2 cellular contexts compared by ENCODE assay signal in the genomic region with DNA sequence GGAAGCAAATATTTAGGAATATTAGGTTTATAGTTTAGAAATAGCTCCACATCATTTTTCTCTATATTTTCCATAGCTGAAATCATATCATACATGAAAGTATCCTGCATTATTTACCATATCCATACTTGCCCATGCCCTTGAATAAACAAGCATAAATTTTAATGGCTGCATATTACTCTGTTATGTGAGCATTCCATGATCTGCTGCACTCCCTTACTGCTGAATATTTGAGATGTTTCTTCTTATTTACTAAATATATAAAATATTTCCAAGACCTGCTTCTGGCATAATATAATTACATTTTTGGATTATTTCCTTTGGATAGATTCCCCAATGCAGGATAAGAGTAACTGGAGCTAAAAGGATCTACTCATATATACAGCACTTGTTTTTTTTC.
TF ChIP-seq lines count a peak whose summit lies in the region.

No MANE protein-coding gene starts in this region.

TF ChIP-seq in SK-N-SH, 30 proteins besides CTCF, POLR2A, EP300 and RAD21 (continued from another document):
- TF ChIP-seq, protein P1, sequence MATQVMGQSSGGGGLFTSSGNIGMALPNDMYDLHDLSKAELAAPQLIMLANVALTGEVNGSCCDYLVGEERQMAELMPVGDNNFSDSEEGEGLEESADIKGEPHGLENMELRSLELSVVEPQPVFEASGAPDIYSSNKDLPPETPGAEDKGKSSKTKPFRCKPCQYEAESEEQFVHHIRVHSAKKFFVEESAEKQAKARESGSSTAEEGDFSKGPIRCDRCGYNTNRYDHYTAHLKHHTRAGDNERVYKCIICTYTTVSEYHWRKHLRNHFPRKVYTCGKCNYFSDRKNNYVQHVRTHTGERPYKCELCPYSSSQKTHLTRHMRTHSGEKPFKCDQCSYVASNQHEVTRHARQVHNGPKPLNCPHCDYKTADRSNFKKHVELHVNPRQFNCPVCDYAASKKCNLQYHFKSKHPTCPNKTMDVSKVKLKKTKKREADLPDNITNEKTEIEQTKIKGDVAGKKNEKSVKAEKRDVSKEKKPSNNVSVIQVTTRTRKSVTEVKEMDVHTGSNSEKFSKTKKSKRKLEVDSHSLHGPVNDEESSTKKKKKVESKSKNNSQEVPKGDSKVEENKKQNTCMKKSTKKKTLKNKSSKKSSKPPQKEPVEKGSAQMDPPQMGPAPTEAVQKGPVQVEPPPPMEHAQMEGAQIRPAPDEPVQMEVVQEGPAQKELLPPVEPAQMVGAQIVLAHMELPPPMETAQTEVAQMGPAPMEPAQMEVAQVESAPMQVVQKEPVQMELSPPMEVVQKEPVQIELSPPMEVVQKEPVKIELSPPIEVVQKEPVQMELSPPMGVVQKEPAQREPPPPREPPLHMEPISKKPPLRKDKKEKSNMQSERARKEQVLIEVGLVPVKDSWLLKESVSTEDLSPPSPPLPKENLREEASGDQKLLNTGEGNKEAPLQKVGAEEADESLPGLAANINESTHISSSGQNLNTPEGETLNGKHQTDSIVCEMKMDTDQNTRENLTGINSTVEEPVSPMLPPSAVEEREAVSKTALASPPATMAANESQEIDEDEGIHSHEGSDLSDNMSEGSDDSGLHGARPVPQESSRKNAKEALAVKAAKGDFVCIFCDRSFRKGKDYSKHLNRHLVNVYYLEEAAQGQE (IDR thresholded peaks at IDR 0.05; ENCODE audit: low read depth, low read length) = no peak
- TF ChIP-seq EZH2phosphoT487 (IDR thresholded peaks at IDR 0.05; ENCODE audit: borderline replicate concordance, low read depth) (no peak), SIN3A (IDR thresholded peaks at IDR 0.05; ENCODE audit: borderline replicate concordance, low read depth, low read length) (no peak), FOXM1 (IDR thresholded peaks at IDR 0.05; ENCODE audit: low read depth) (no peak), RCOR1 (IDR thresholded peaks at IDR 0.05; ENCODE audit: low read length) (no peak)
- TF ChIP-seq, protein P2, sequence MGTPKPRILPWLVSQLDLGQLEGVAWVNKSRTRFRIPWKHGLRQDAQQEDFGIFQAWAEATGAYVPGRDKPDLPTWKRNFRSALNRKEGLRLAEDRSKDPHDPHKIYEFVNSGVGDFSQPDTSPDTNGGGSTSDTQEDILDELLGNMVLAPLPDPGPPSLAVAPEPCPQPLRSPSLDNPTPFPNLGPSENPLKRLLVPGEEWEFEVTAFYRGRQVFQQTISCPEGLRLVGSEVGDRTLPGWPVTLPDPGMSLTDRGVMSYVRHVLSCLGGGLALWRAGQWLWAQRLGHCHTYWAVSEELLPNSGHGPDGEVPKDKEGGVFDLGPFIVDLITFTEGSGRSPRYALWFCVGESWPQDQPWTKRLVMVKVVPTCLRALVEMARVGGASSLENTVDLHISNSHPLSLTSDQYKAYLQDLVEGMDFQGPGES (IDR thresholded peaks at IDR 0.05; ENCODE audit: low read depth, low read length) = no peak
- TF ChIP-seq, protein P3, sequence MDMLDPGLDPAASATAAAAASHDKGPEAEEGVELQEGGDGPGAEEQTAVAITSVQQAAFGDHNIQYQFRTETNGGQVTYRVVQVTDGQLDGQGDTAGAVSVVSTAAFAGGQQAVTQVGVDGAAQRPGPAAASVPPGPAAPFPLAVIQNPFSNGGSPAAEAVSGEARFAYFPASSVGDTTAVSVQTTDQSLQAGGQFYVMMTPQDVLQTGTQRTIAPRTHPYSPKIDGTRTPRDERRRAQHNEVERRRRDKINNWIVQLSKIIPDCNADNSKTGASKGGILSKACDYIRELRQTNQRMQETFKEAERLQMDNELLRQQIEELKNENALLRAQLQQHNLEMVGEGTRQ (IDR thresholded peaks at IDR 0.05; ENCODE audit: borderline replicate concordance, low read depth, low read length) = no peak
- TF ChIP-seq, protein P4, sequence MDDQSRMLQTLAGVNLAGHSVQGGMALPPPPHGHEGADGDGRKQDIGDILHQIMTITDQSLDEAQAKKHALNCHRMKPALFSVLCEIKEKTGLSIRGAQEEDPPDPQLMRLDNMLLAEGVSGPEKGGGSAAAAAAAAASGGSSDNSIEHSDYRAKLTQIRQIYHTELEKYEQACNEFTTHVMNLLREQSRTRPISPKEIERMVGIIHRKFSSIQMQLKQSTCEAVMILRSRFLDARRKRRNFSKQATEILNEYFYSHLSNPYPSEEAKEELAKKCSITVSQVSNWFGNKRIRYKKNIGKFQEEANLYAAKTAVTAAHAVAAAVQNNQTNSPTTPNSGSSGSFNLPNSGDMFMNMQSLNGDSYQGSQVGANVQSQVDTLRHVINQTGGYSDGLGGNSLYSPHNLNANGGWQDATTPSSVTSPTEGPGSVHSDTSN (IDR thresholded peaks at IDR 0.05) = no peak

TF ChIP-seq in GM23338, 12 proteins besides CTCF, POLR2A, EP300 and RAD21 (continued from another document):
- TF ChIP-seq, protein P5, sequence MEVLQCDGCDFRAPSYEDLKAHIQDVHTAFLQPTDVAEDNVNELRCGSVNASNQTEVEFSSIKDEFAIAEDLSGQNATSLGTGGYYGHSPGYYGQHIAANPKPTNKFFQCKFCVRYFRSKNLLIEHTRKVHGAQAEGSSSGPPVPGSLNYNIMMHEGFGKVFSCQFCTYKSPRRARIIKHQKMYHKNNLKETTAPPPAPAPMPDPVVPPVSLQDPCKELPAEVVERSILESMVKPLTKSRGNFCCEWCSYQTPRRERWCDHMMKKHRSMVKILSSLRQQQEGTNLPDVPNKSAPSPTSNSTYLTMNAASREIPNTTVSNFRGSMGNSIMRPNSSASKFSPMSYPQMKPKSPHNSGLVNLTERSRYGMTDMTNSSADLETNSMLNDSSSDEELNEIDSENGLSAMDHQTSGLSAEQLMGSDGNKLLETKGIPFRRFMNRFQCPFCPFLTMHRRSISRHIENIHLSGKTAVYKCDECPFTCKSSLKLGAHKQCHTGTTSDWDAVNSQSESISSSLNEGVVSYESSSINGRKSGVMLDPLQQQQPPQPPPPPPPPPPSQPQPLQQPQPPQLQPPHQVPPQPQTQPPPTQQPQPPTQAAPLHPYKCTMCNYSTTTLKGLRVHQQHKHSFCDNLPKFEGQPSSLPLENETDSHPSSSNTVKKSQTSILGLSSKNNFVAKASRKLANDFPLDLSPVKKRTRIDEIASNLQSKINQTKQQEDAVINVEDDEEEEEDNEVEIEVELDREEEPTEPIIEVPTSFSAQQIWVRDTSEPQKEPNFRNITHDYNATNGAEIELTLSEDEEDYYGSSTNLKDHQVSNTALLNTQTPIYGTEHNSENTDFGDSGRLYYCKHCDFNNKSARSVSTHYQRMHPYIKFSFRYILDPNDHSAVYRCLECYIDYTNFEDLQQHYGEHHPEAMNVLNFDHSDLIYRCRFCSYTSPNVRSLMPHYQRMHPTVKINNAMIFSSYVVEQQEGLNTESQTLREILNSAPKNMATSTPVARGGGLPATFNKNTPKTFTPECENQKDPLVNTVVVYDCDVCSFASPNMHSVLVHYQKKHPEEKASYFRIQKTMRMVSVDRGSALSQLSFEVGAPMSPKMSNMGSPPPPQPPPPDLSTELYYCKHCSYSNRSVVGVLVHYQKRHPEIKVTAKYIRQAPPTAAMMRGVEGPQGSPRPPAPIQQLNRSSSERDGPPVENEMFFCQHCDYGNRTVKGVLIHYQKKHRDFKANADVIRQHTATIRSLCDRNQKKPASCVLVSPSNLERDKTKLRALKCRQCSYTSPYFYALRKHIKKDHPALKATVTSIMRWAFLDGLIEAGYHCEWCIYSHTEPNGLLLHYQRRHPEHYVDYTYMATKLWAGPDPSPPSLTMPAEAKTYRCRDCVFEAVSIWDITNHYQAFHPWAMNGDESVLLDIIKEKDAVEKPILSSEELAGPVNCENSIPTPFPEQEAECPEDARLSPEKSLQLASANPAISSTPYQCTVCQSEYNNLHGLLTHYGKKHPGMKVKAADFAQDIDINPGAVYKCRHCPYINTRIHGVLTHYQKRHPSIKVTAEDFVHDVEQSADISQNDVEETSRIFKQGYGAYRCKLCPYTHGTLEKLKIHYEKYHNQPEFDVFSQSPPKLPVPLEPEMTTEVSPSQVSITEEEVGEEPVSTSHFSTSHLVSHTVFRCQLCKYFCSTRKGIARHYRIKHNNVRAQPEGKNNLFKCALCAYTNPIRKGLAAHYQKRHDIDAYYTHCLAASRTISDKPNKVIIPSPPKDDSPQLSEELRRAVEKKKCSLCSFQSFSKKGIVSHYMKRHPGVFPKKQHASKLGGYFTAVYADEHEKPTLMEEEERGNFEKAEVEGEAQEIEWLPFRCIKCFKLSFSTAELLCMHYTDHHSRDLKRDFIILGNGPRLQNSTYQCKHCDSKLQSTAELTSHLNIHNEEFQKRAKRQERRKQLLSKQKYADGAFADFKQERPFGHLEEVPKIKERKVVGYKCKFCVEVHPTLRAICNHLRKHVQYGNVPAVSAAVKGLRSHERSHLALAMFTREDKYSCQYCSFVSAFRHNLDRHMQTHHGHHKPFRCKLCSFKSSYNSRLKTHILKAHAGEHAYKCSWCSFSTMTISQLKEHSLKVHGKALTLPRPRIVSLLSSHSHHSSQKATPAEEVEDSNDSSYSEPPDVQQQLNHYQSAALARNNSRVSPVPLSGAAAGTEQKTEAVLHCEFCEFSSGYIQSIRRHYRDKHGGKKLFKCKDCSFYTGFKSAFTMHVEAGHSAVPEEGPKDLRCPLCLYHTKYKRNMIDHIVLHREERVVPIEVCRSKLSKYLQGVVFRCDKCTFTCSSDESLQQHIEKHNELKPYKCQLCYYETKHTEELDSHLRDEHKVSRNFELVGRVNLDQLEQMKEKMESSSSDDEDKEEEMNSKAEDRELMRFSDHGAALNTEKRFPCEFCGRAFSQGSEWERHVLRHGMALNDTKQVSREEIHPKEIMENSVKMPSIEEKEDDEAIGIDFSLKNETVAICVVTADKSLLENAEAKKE (CRISPR knock-in tag; IDR thresholded peaks at IDR 0.05) = no peak
- TF ChIP-seq EZH2 (IDR thresholded peaks at IDR 0.05; ENCODE audit: low read depth, unreplicated experiment) (no peak), STAT1 (IDR thresholded peaks at IDR 0.05; ENCODE audit: unreplicated experiment) (no peak), NANOG (IDR thresholded peaks at IDR 0.05; ENCODE audit: borderline replicate concordance) (no peak), JUNB (IDR thresholded peaks at IDR 0.05; ENCODE audit: unreplicated experiment) (no peak), ZNF331 (CRISPR knock-in tag; IDR thresholded peaks at IDR 0.05; ENCODE audit: low read depth) (no peak), EZH2phosphoT487 (IDR thresholded peaks at IDR 0.05; ENCODE audit: unreplicated experiment) (no peak)
- TF ChIP-seq, protein P6, sequence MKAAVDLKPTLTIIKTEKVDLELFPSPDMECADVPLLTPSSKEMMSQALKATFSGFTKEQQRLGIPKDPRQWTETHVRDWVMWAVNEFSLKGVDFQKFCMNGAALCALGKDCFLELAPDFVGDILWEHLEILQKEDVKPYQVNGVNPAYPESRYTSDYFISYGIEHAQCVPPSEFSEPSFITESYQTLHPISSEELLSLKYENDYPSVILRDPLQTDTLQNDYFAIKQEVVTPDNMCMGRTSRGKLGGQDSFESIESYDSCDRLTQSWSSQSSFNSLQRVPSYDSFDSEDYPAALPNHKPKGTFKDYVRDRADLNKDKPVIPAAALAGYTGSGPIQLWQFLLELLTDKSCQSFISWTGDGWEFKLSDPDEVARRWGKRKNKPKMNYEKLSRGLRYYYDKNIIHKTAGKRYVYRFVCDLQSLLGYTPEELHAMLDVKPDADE (IDR thresholded peaks at IDR 0.05) = no peak
